In genomic region chr9:38144421-38144820, GRCh38 we compare ENCODE assay signal across 22 cellular contexts.
A peak's percentile ranks its signal among the peaks of the same experiment; 100 is the strongest.
DNase-seq lines count a peak whose midpoint lies in the region; ATAC-seq, FAIRE-seq and TF ChIP-seq lines count a peak whose summit lies in the region.
"Had no signal": no experiment of that assay in that cellular context is flagged by ENCODE, and none has a peak within 500 bp of the region (broad histone marks: within the 10 kb centered on the region; RNA-seq: fewer than 3 reads in every experiment).

No MANE protein-coding gene starts in this region.

- in situ Hi-C loops in mammary epithelial cell (cut with MboI; ENCODE audit: low sequenced_read_pairs in 2 of 2): no loop called here

- 85% methylated on average over 4 of the region's 4 CpGs for WGBS in mammary epithelial cell (ENCODE audit: low coverage, missing lambda C conversion rate)

- FAIRE-seq in astrocyte (lab: Jason Lieb, UNC): no peak
- FAIRE-seq: GM12891 had no signal

- dilution Hi-C loops in mammary epithelial cell (cut with HindIII; ENCODE audit: low sequenced_read_pairs): loop anchor here (25.0 kb wide), 1 partner anchor 168 kb away; no protein-coding TSS in a partner anchor

- peak; percentile 73 for DNase-seq in mammary epithelial cell
- DNase-seq in breast epithelium (ENCODE audit: low spot score in 2 of 2): no peak
- peak; percentile 86 for DNase-seq in astrocyte (ENCODE audit: low read depth)
- DNase-seq in hepatic stellate cell (ENCODE audit: low spot score): peak; percentile 16
- DNase-seq in NCI-H748 (lab: John Stamatoyannopoulos, UW; ENCODE audit: unreplicated experiment): no peak
- no peak for DNase-seq in MV-4-11 (lab: John Stamatoyannopoulos, UW)
- no peak for DNase-seq in SKM-1 (lab: John Stamatoyannopoulos, UW; ENCODE audit: unreplicated experiment)
- DNase-seq: 8988T; activated CD4-positive, alpha-beta T cell treated with anti-CD3 and anti-CD28 coated beads for 36 hours; CD4-positive, alpha-beta T cell; cerebellar nuclear complex; hypothalamus; left ventricle myocardium inferior; naive B cell; NCI-H2029 treated with DMSO at 0.1 percent for 48 hours; NCI-H526; stimulated activated CD4-positive, alpha-beta T cell treated with anti-CD3 and anti-CD28 coated beads, Interleukin-1b, Interleukin-23, amount 100 ng/mL, for 48 hours had no signal

- CTCF ChIA-PET in mammary epithelial cell (lab: Charles Lee; ENCODE audit: low non-redundant PET): no interaction called here

- peaks cover 20% of the 10 kb centered on the region for H3K4me1 ChIP-seq in mammary epithelial cell (ENCODE audit: insufficient read depth, low read length)
- H3K4me1 ChIP-seq in breast epithelium: no peaks in the 10 kb centered on the region
- H3K4me1 ChIP-seq in astrocyte (ENCODE audit: insufficient read depth, low read length): peaks cover 30% of the 10 kb centered on the region

- no TSS peak for BruUV-seq in mammary epithelial cell (replicated peaks; lab: Mats Ljungman, UMichigan)

- H3K27ac ChIP-seq in mammary epithelial cell (ENCODE audit: insufficient read depth, low read depth, low read length) (no peak overlapping the region), breast epithelium (no peak overlapping the region), astrocyte (ENCODE audit: low read depth, low read length) (peak overlapping the region; percentile 38)
- H3K27ac ChIP-seq: left ventricle myocardium inferior, RWPE1 had no signal

- peaks cover 34% of the 10 kb centered on the region for H3K4me1 Mint-ChIP-seq in astrocyte (ENCODE audit: low read depth, unreplicated experiment)
- H3K4me1 Mint-ChIP-seq: activated CD4-positive, alpha-beta T cell treated with anti-CD3 and anti-CD28 coated beads for 36 hours; naive B cell had no signal

- no peak for ATAC-seq in HG03457 (IDR thresholded peaks at IDR 0.05; ENCODE audit: unreplicated experiment)
- ATAC-seq: activated CD4-positive, alpha-beta T cell treated with anti-CD3 and anti-CD28 coated beads for 36 hours had no signal

- H3K36me3 ChIP-seq in mammary epithelial cell (ENCODE audit: insufficient read depth, low read length) (no peaks in the 10 kb centered on the region), breast epithelium (no peaks in the 10 kb centered on the region), astrocyte (ENCODE audit: insufficient read depth, low read length) (no peaks in the 10 kb centered on the region)
- H3K36me3 ChIP-seq: left ventricle myocardium inferior had no signal

- H3K27ac Mint-ChIP-seq in astrocyte (ENCODE audit: unreplicated experiment): peak overlapping the region; percentile 93
- H3K27ac Mint-ChIP-seq: activated CD4-positive, alpha-beta T cell treated with anti-CD3 and anti-CD28 coated beads for 36 hours; activated naive CD8-positive, alpha-beta T cell; CD4-positive, alpha-beta T cell; naive B cell; T-helper 2 cell treated with Interferon-gamma antibody and Interleukin-4, amounts not matched to agents 5 μg/mL and 100 μg/mL, for 36 hours had no signal

- no peaks in the 10 kb centered on the region for H3K27me3 ChIP-seq in mammary epithelial cell (ENCODE audit: insufficient read depth, low read length)
- H3K27me3 ChIP-seq in breast epithelium: no peaks in the 10 kb centered on the region
- peaks cover 7% of the 10 kb centered on the region for H3K27me3 ChIP-seq in astrocyte (ENCODE audit: insufficient read depth, low read length)

- H3K4me3 ChIP-seq in mammary epithelial cell (replicated peaks in 1 of 3; ENCODE audit: insufficient read depth in 1 of 3, low read depth in 2 of 3, low read length in 3 of 3) (no peak overlapping the region), breast epithelium (no peak overlapping the region), astrocyte (ENCODE audit: insufficient read depth, low read depth, low read length) (no peak overlapping the region)
- H3K4me3 ChIP-seq: left ventricle myocardium inferior had no signal

- peaks cover 2% of the 10 kb centered on the region for H3K9me3 Mint-ChIP-seq in astrocyte (ENCODE audit: unreplicated experiment)
- H3K9me3 Mint-ChIP-seq: CD4-positive, alpha-beta T cell; T-helper 2 cell treated with Interferon-gamma antibody and Interleukin-4, amounts not matched to agents 5 μg/mL and 100 μg/mL, for 36 hours had no signal

- no peaks in the 10 kb centered on the region for H4K20me1 ChIP-seq in mammary epithelial cell (ENCODE audit: insufficient read depth, low read length)
- H4K20me1 ChIP-seq in astrocyte (ENCODE audit: insufficient read depth, low read length): no peaks in the 10 kb centered on the region

- TF ChIP-seq POLR2A in breast epithelium (IDR thresholded peaks at IDR 0.05): no peak

- peak overlapping the region; percentile 11 for H3K4me3 Mint-ChIP-seq in astrocyte (ENCODE audit: unreplicated experiment)
- H3K4me3 Mint-ChIP-seq: activated CD4-positive, alpha-beta T cell treated with anti-CD3 and anti-CD28 coated beads for 36 hours; activated naive CD8-positive, alpha-beta T cell; CD4-positive, alpha-beta T cell; naive B cell; T-helper 2 cell treated with Interferon-gamma antibody and Interleukin-4, amounts not matched to agents 5 μg/mL and 100 μg/mL, for 36 hours had no signal

- no peak for TF ChIP-seq CTCF in mammary epithelial cell (conservative IDR thresholded peaks at IDR 0.05 in 1 of 2, IDR thresholded peaks at IDR 0.05 in 1 of 2; ENCODE audit: extremely low read depth in 1 of 2, insufficient read depth in 1 of 2, low read depth in 1 of 2, low read length in 2 of 2)
- TF ChIP-seq CTCF in breast epithelium (IDR thresholded peaks at IDR 0.05): no peak
- TF ChIP-seq CTCF in astrocyte (IDR thresholded peaks at IDR 0.05; ENCODE audit: insufficient read depth, low read depth, low read length): no peak

- no peaks in the 10 kb centered on the region for H3K79me2 ChIP-seq in mammary epithelial cell (ENCODE audit: insufficient read depth, low read length)
- no peaks in the 10 kb centered on the region for H3K79me2 ChIP-seq in astrocyte (ENCODE audit: insufficient read depth, low read length)

- no peaks in the 10 kb centered on the region for H3K36me3 Mint-ChIP-seq in astrocyte (ENCODE audit: low read depth, unreplicated experiment)
- H3K36me3 Mint-ChIP-seq: activated naive CD8-positive, alpha-beta T cell; naive B cell had no signal

- H3K9ac ChIP-seq in mammary epithelial cell (ENCODE audit: insufficient read depth, low read length): no peak overlapping the region
- H3K9ac ChIP-seq in astrocyte (ENCODE audit: low read length): peak overlapping the region; percentile 32

- H2AFZ ChIP-seq in mammary epithelial cell (ENCODE audit: low read depth, low read length): peak overlapping the region; percentile 26
- H2AFZ ChIP-seq in astrocyte (ENCODE audit: low read depth, low read length): no peak overlapping the region

- H3K27me3 Mint-ChIP-seq in astrocyte (ENCODE audit: low read depth, unreplicated experiment): no peaks in the 10 kb centered on the region

- H3K4me2 ChIP-seq in mammary epithelial cell (ENCODE audit: insufficient read depth, low read depth, low read length) (no peak overlapping the region), astrocyte (ENCODE audit: low read length) (peak overlapping the region; percentile 72)

- intact Hi-C loops in mammary epithelial cell (cut with micrococcal nuclease): no loop called here
- intact Hi-C loops in breast epithelium (cut with DNase I; ENCODE audit: low total_unique reads): no loop called here

- H3K9me3 ChIP-seq in mammary epithelial cell (replicated peaks; ENCODE audit: insufficient read depth, low read length) (no peaks in the 10 kb centered on the region), breast epithelium (no peaks in the 10 kb centered on the region), astrocyte (ENCODE audit: insufficient read depth, low read depth, low read length) (no peaks in the 10 kb centered on the region)
- H3K9me3 ChIP-seq: left ventricle myocardium inferior had no signal

Comparison
In these comparisons a context has a peak if more than half of its experiments do, and no peak if none do; other contexts are left out.
1. DNase-seq: peak in mammary epithelial cell (single experiment), astrocyte (single experiment) and hepatic stellate cell (single experiment); none in breast epithelium (0 of 2), NCI-H748 (single experiment), MV-4-11 (single experiment) and SKM-1 (single experiment).